ENCODE assay signal across 27 cellular contexts in the genomic region with DNA sequence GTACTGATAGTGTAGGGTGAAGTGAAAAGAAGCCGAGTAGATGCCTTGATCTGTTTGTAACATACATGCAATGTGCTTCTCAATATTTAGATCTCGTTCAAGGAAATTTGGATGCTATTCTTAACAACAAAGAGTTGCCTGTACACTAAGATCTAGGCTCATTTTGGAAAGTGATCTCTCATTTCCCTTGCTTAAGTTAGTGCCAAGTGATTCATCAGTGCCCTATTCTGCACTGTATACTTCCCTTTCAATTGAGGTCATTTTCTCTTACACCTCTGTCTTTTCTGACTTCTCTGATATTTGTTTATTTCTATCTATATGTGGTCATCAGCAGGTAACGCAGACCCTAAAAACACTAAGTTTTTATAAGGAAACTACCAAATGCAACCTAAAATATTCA.
"Had no signal": no experiment of that assay in that cellular context is flagged by ENCODE, and none has a peak within 500 bp of the region (broad histone marks: within the 10 kb centered on the region; RNA-seq: fewer than 3 reads in every experiment).

No MANE protein-coding gene starts in this region.

- H3K4me1 Mint-ChIP-seq: naive thymus-derived CD8-positive, alpha-beta T cell; nephron progenitor cell; stimulated activated naive B cell treated with anti-CD40 and anti-IgM and Interleukin-4, amounts not matched to agents 10 μg/mL and 1 μg/mL and 100 μg/mL, for 72 hours had no signal

- H3K79me2 ChIP-seq: hepatocyte had no signal

- H3K27ac ChIP-seq: dorsolateral prefrontal cortex, gastroesophageal sphincter, heart left ventricle, hepatocyte, lower lobe of right lung, psoas muscle, sigmoid colon, spleen, thoracic aorta, tibial nerve, upper lobe of left lung had no signal

- H3K27me3 ChIP-seq: dorsolateral prefrontal cortex, gastroesophageal sphincter, heart left ventricle, hepatocyte, sigmoid colon, spleen, tibial nerve, upper lobe of left lung had no signal

- FAIRE-seq: colon, islet of Langerhans, urothelium cell line had no signal

- H3K9me3 Mint-ChIP-seq: nephron progenitor cell; stimulated activated naive B cell treated with anti-CD40 and anti-IgM and Interleukin-4, amounts not matched to agents 10 μg/mL and 1 μg/mL and 100 μg/mL, for 72 hours had no signal

- ATAC-seq: gastroesophageal sphincter; heart left ventricle; left colon; left ventricle myocardium superior; lower lobe of right lung; naive thymus-derived CD8-positive, alpha-beta T cell; psoas muscle; right cardiac atrium; stimulated activated naive B cell treated with anti-CD40 and anti-IgM and Interleukin-4, amounts not matched to agents 10 μg/mL and 1 μg/mL and 100 μg/mL, for 72 hours had no signal

- H3K4me1 ChIP-seq: gastroesophageal sphincter, heart left ventricle, lower lobe of right lung, psoas muscle, sigmoid colon, spleen, tibial nerve, upper lobe of left lung had no signal

- H2AFZ ChIP-seq: hepatocyte had no signal

- DNase-seq: dorsolateral prefrontal cortex; effector CD4-positive, alpha-beta T cell; foreskin fibroblast; heart left ventricle; kidney glomerular epithelial cell; left colon; left ventricle myocardium superior; lower lobe of right lung; naive thymus-derived CD8-positive, alpha-beta T cell; nephron progenitor cell; nucleus accumbens; posterior cingulate gyrus; psoas muscle; right cardiac atrium; sigmoid colon; spleen; stimulated activated CD4-positive, alpha-beta T cell treated with anti-CD3 and anti-CD28 coated beads, Interleukin-4, amount 100 ng/mL, for 4 hours; stimulated activated naive B cell treated with anti-CD40 and anti-IgM and Interleukin-4, amounts not matched to agents 10 μg/mL and 1 μg/mL and 100 μg/mL, for 72 hours; upper lobe of left lung had no signal

- H3K27me3 Mint-ChIP-seq: naive thymus-derived CD8-positive, alpha-beta T cell; stimulated activated naive B cell treated with anti-CD40 and anti-IgM and Interleukin-4, amounts not matched to agents 10 μg/mL and 1 μg/mL and 100 μg/mL, for 72 hours; stimulated activated naive CD8-positive, alpha-beta T cell treated with anti-CD3 and anti-CD28 coated beads, Interleukin-15, Interleukin-2, amounts not matched to agents 100 ng/mL and 50 ng/mL, for 24 hours had no signal

- H3K4me3 Mint-ChIP-seq: naive thymus-derived CD8-positive, alpha-beta T cell; nephron progenitor cell; stimulated activated naive B cell treated with anti-CD40 and anti-IgM and Interleukin-4, amounts not matched to agents 10 μg/mL and 1 μg/mL and 100 μg/mL, for 72 hours; stimulated activated naive CD8-positive, alpha-beta T cell treated with anti-CD3 and anti-CD28 coated beads, Interleukin-15, Interleukin-2, amounts not matched to agents 100 ng/mL and 50 ng/mL, for 24 hours had no signal

- H3K36me3 ChIP-seq: gastroesophageal sphincter, heart left ventricle, lower lobe of right lung, sigmoid colon, spleen, thoracic aorta, tibial nerve, upper lobe of left lung had no signal

- H3K9me3 ChIP-seq: gastroesophageal sphincter, heart left ventricle, lower lobe of right lung, psoas muscle, thoracic aorta, tibial nerve, upper lobe of left lung had no signal

- H3K4me2 ChIP-seq: hepatocyte had no signal

- H3K4me3 ChIP-seq: dorsolateral prefrontal cortex, gastroesophageal sphincter, heart left ventricle, hepatocyte, lower lobe of right lung, psoas muscle, sigmoid colon, spleen, thoracic aorta, tibial nerve, upper lobe of left lung had no signal

- H3K27ac Mint-ChIP-seq: naive thymus-derived CD8-positive, alpha-beta T cell; nephron progenitor cell; stimulated activated naive B cell treated with anti-CD40 and anti-IgM and Interleukin-4, amounts not matched to agents 10 μg/mL and 1 μg/mL and 100 μg/mL, for 72 hours; stimulated activated naive CD8-positive, alpha-beta T cell treated with anti-CD3 and anti-CD28 coated beads, Interleukin-15, Interleukin-2, amounts not matched to agents 100 ng/mL and 50 ng/mL, for 24 hours had no signal

- H3K36me3 Mint-ChIP-seq: naive thymus-derived CD8-positive, alpha-beta T cell; stimulated activated naive B cell treated with anti-CD40 and anti-IgM and Interleukin-4, amounts not matched to agents 10 μg/mL and 1 μg/mL and 100 μg/mL, for 72 hours had no signal
